ENCODE assay signal across 12 cellular contexts in the genomic region with DNA sequence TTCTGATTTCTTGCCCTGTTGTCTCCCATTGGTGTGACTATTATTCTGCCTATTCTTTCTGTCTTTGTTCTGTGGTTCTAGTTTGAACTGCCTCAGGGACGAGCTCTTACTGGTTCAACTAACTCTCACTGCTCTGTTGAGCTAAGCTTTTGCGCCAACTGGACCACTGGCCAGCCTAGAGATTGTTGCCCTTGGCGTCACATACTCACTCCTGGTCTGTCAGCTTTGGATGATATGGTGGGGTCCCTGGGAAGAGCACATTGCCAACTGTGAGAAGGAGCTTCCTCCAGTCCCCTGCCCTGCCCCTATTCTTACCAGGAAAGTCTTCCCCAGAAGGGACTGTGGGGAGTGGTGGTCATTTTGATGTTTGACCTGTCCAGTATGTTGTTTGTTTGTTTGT. TPM values are rescaled to one million over a fixed set of nuclear protein-coding genes. Genes with fewer than 3 reads are reported as not detected.
DNase-seq lines count a peak whose midpoint lies in the region; ATAC-seq and TF ChIP-seq lines count a peak whose summit lies in the region.
"Had no signal": no experiment of that assay in that cellular context is flagged by ENCODE, and none has a peak within 500 bp of the region (broad histone marks: within the 10 kb centered on the region; RNA-seq: fewer than 3 reads in every experiment).

No MANE protein-coding gene starts in this region.

- H3K9me3 Mint-ChIP-seq in activated CD4-positive, alpha-beta T cell treated with anti-CD3 and anti-CD28 coated beads for 36 hours (ENCODE audit: low read depth) = no peaks in the 10 kb centered on the region
- no peaks in the 10 kb centered on the region for H3K9me3 Mint-ChIP-seq in activated naive CD8-positive, alpha-beta T cell treated with anti-CD3 and anti-CD28 coated beads, Interleukin-2, amount 50 U/mL, for 24 hours
- H3K9me3 Mint-ChIP-seq: brain, mesothelial cell of epicardium had no signal

- CTCF ChIA-PET in activated CD4-positive, alpha-beta T cell treated with anti-CD3 and anti-CD28 coated beads for 36 hours (lab: Charles Lee) = interaction anchor here (0.7 to 1.3 kb wide), 3 partner anchors 26 to 380 kb away, joined by 3 to 6 read pairs (median 3); a partner anchor contains a TSS

- WGBS in prostate gland = 100% methylated on average over 3 of the region's 3 CpGs
- 95% methylated on average over 3 of the region's 3 CpGs for WGBS in hepatocyte (ENCODE audit: low lambda C conversion rate, missing lambda C conversion rate)

- no peak overlapping the region for H3K4me2 ChIP-seq in hepatocyte

- H3K4me3 Mint-ChIP-seq in activated CD4-positive, alpha-beta T cell treated with anti-CD3 and anti-CD28 coated beads for 36 hours = no peak overlapping the region
- peak overlapping the region; percentile 64 for H3K4me3 Mint-ChIP-seq in activated naive CD8-positive, alpha-beta T cell treated with anti-CD3 and anti-CD28 coated beads, Interleukin-2, amount 50 U/mL, for 24 hours
- H3K4me3 Mint-ChIP-seq: brain, mesothelial cell of epicardium had no signal

- peaks cover 91% of the 10 kb centered on the region for H3K36me3 Mint-ChIP-seq in activated CD4-positive, alpha-beta T cell treated with anti-CD3 and anti-CD28 coated beads for 36 hours (ENCODE audit: low read depth)
- H3K36me3 Mint-ChIP-seq in activated naive CD8-positive, alpha-beta T cell treated with anti-CD3 and anti-CD28 coated beads, Interleukin-2, amount 50 U/mL, for 24 hours (ENCODE audit: low read depth) = peaks cover 87% of the 10 kb centered on the region

- no peak for DNase-seq in activated CD4-positive, alpha-beta T cell treated with anti-CD3 and anti-CD28 coated beads for 36 hours
- no peak for DNase-seq in activated CD4-positive, alpha-beta T cell treated with anti-CD3 and anti-CD28 coated beads for 48 hours
- DNase-seq in activated naive CD8-positive, alpha-beta T cell treated with anti-CD3 and anti-CD28 coated beads, Interleukin-2, amount 50 U/mL, for 24 hours = no peak
- no peak for DNase-seq in prostate gland (ENCODE audit: low spot score)
- no peak for DNase-seq in stimulated activated CD4-positive, alpha-beta T cell treated with anti-CD3 and anti-CD28 coated beads, Interleukin-4, amount 100 ng/mL, for 4 hours
- DNase-seq in hepatocyte (ENCODE audit: low spot score) = no peak
- no peak for DNase-seq in germinal center (ENCODE audit: low spot score)
- DNase-seq: NCI-H1694 treated with DMSO at 0.1 percent for 48 hours had no signal

- H2AFZ ChIP-seq in hepatocyte = no peak overlapping the region

- intact Hi-C loops in activated CD4-positive, alpha-beta T cell treated with anti-CD3 and anti-CD28 coated beads for 36 hours (cut with DNase I, micrococcal nuclease) = loop anchor here in 1 of 2 experiments (5.0 kb wide), 2 partner anchors 37 to 372 kb away; no protein-coding TSS in a partner anchor
- intact Hi-C loops in prostate gland (cut with DNase I) = no loop called here

- no peak for TF ChIP-seq POLR2A in prostate gland (IDR thresholded peaks at IDR 0.05)

- no peak for TF ChIP-seq CTCF in prostate gland (IDR thresholded peaks at IDR 0.05)
- no peak for TF ChIP-seq CTCF in hepatocyte (IDR thresholded peaks at IDR 0.05; ENCODE audit: poor library complexity)

- peak overlapping the region; percentile 74 for H3K27ac Mint-ChIP-seq in activated CD4-positive, alpha-beta T cell treated with anti-CD3 and anti-CD28 coated beads for 36 hours
- peak overlapping the region; percentile 95 for H3K27ac Mint-ChIP-seq in activated naive CD8-positive, alpha-beta T cell treated with anti-CD3 and anti-CD28 coated beads, Interleukin-2, amount 50 U/mL, for 24 hours
- H3K27ac Mint-ChIP-seq: mesothelial cell of epicardium had no signal

- H3K4me1 ChIP-seq in prostate gland (replicated peaks) = no peaks in the 10 kb centered on the region
- peaks cover 15% of the 10 kb centered on the region for H3K4me1 ChIP-seq in hepatocyte (ENCODE audit: insufficient read depth)

- H3K27me3 ChIP-seq in prostate gland (replicated peaks; ENCODE audit: insufficient read depth) (no peaks in the 10 kb centered on the region), hepatocyte (no peaks in the 10 kb centered on the region)

- H3K4me3 ChIP-seq in prostate gland = no peak overlapping the region
- no peak overlapping the region for H3K4me3 ChIP-seq in hepatocyte

- peaks cover 82% of the 10 kb centered on the region for H4K20me1 ChIP-seq in hepatocyte (ENCODE audit: insufficient read depth, poor library complexity, severe bottlenecking)

- peak overlapping the region; percentile 57 for H3K27ac ChIP-seq in KOPT-K1 (ENCODE audit: low read depth, low read length, poor library complexity, severe bottlenecking)
- H3K27ac ChIP-seq in prostate gland = peak overlapping the region; percentile 23 to 50
- no peak overlapping the region for H3K27ac ChIP-seq in hepatocyte

- peaks cover 73% of the 10 kb centered on the region for H3K4me1 Mint-ChIP-seq in activated CD4-positive, alpha-beta T cell treated with anti-CD3 and anti-CD28 coated beads for 36 hours
- peaks cover 81% of the 10 kb centered on the region for H3K4me1 Mint-ChIP-seq in activated naive CD8-positive, alpha-beta T cell treated with anti-CD3 and anti-CD28 coated beads, Interleukin-2, amount 50 U/mL, for 24 hours

- no peaks in the 10 kb centered on the region for H3K9me3 ChIP-seq in KOPT-K1 (ENCODE audit: insufficient read depth, low read length, poor library complexity, severe bottlenecking)
- H3K9me3 ChIP-seq in prostate gland = no peaks in the 10 kb centered on the region
- no peaks in the 10 kb centered on the region for H3K9me3 ChIP-seq in hepatocyte (ENCODE audit: low read depth)

- H3K79me2 ChIP-seq in hepatocyte = peaks cover 95% of the 10 kb centered on the region

- POLR2A ChIA-PET in activated CD4-positive, alpha-beta T cell treated with anti-CD3 and anti-CD28 coated beads for 36 hours (lab: Charles Lee) = interaction anchor here (1.1 kb wide), 1 partner anchor 26 kb away, joined by 3 read pairs; a partner anchor contains a TSS

- H3K27me3 Mint-ChIP-seq in activated CD4-positive, alpha-beta T cell treated with anti-CD3 and anti-CD28 coated beads for 36 hours = no peaks in the 10 kb centered on the region
- no peaks in the 10 kb centered on the region for H3K27me3 Mint-ChIP-seq in activated naive CD8-positive, alpha-beta T cell treated with anti-CD3 and anti-CD28 coated beads, Interleukin-2, amount 50 U/mL, for 24 hours

- no peaks in the 10 kb centered on the region for H3K9me2 ChIP-seq in hepatocyte (replicated peaks; ENCODE audit: insufficient read depth)

- H3K36me3 ChIP-seq in KOPT-K1 (ENCODE audit: insufficient read depth, low read length) (peaks cover 75% of the 10 kb centered on the region), prostate gland (no peaks in the 10 kb centered on the region), hepatocyte (replicated peaks; ENCODE audit: insufficient read depth, low read depth) (no peaks in the 10 kb centered on the region)

- ATAC-seq in activated CD4-positive, alpha-beta T cell treated with anti-CD3 and anti-CD28 coated beads for 36 hours = no peak
- ATAC-seq in activated naive CD8-positive, alpha-beta T cell treated with anti-CD3 and anti-CD28 coated beads, Interleukin-2, amount 50 U/mL, for 24 hours = no peak
- ATAC-seq: HCT116 had no signal

RNA-seq across cellular contexts. Expression of a gene that starts 6.0 kb away (rescaled TPM):
- total RNA-seq in activated CD4-positive, alpha-beta T cell treated with anti-CD3 and anti-CD28 coated beads for 36 hours = 100 to 1,000 TPM; 411 to 453 TPM
- total RNA-seq in prostate gland (10 to 100 TPM; 16.9 to 25.6 TPM), hepatocyte (126 and 142 TPM in 2 replicates)
- 40.1 TPM in 2 replicates for polyA plus RNA-seq in hepatocyte

RNA-seq across cellular contexts. Expression of a gene that starts 25.8 kb away (rescaled TPM):
- total RNA-seq in activated CD4-positive, alpha-beta T cell treated with anti-CD3 and anti-CD28 coated beads for 36 hours = 100 to 1,000 TPM in 1 of 2 experiments, 10 to 100 TPM in 1; 96.6 to 149 TPM
- total RNA-seq in prostate gland (10 to 100 TPM; 71.3 to 72.0 TPM), hepatocyte (100 and 118 TPM in 2 replicates)
- 43.3 and 47.2 TPM in 2 replicates for polyA plus RNA-seq in hepatocyte

RNA-seq across cellular contexts. Expression of a gene that starts 56.7 kb away (rescaled TPM):
- 100 to 1,000 TPM; 119 to 130 TPM for total RNA-seq in activated CD4-positive, alpha-beta T cell treated with anti-CD3 and anti-CD28 coated beads for 36 hours
- total RNA-seq in prostate gland = 10 to 100 TPM; 50.0 to 77.5 TPM
- total RNA-seq in hepatocyte = 43.8 and 60.3 TPM in 2 replicates
- 49.0 and 56.3 TPM in 2 replicates for polyA plus RNA-seq in hepatocyte
